11 cellular contexts compared by ENCODE assay signal in genomic region chr9:130183133-130183762, GRCh38. TPM values are rescaled to one million over a fixed set of nuclear protein-coding genes. Genes with fewer than 3 reads are reported as not detected.
DNase-seq lines count a peak whose midpoint lies in the region; ATAC-seq and TF ChIP-seq lines count a peak whose summit lies in the region.
"Had no signal": no experiment of that assay in that cellular context is flagged by ENCODE, and none has a peak within 500 bp of the region (broad histone marks: within the 10 kb centered on the region; RNA-seq: fewer than 3 reads in every experiment).

No MANE protein-coding gene starts in this region.

- peaks cover 0 to 47% (median 0%) of the 10 kb centered on the region in 4 donors for H3K4me1 ChIP-seq in Peyer's patch
- H3K4me1 ChIP-seq: parathyroid adenoma had no signal

- DNase-seq in EH (ENCODE audit: low read depth) (peak; percentile 94), SK-MEL-5 (ENCODE audit: low read depth, low spot score) (peak; percentile 33), fibroblast of pulmonary artery (ENCODE audit: low read depth) (peak; percentile 69), posterior vena cava (ENCODE audit: low spot score) (peak; percentile 85), Peyer's patch (no peak)
- no peak for DNase-seq in stimulated activated naive CD8-positive, alpha-beta T cell treated with anti-CD3 and anti-CD28 coated beads, Interleukin-15, amount 100 ng/mL, for 72 hours
- DNase-seq: RPMI8226 had no signal

- no peak for TF ChIP-seq POLR2A in Peyer's patch (IDR thresholded peaks at IDR 0.05)

- peaks cover 10% of the 10 kb centered on the region for H3K4me1 Mint-ChIP-seq in stimulated activated naive CD8-positive, alpha-beta T cell treated with anti-CD3 and anti-CD28 coated beads, Interleukin-15, amount 100 ng/mL, for 72 hours

- H3K27ac Mint-ChIP-seq in stimulated activated naive CD8-positive, alpha-beta T cell treated with anti-CD3 and anti-CD28 coated beads, Interleukin-15, amount 100 ng/mL, for 72 hours = peak overlapping the region in 1 of 2 donors; percentile 60

- in situ Hi-C loops in SK-MEL-5 (cut with HindIII; ENCODE audit: low pct_unique_long_range_greater_than_20kb, low sequenced_read_pairs) = no loop called here

- H3K9me3 ChIP-seq in Peyer's patch = no peaks in the 10 kb centered on the region

- H3K4me3 ChIP-seq in fibroblast of pulmonary artery (replicated peaks; ENCODE audit: low read depth, low read length) (no peak overlapping the region), Peyer's patch (no peak overlapping the region)

- ATAC-seq in HG03175 (IDR thresholded peaks at IDR 0.05; ENCODE audit: unreplicated experiment) (no peak), HG03432 (IDR thresholded peaks at IDR 0.05; ENCODE audit: unreplicated experiment) (no peak)
- no peak for ATAC-seq in stimulated activated naive CD8-positive, alpha-beta T cell treated with anti-CD3 and anti-CD28 coated beads, Interleukin-15, amount 100 ng/mL, for 72 hours
- ATAC-seq: activated naive CD4-positive, alpha-beta T cell treated with anti-CD3 and anti-CD28 coated beads, Interleukin-2, amount 50 U/mL, for 72 hours had no signal

- no peaks in the 10 kb centered on the region for H3K27me3 ChIP-seq in Peyer's patch

- no peaks in the 10 kb centered on the region for H3K27me3 Mint-ChIP-seq in stimulated activated naive CD8-positive, alpha-beta T cell treated with anti-CD3 and anti-CD28 coated beads, Interleukin-15, amount 100 ng/mL, for 72 hours

- peak overlapping the region in 2 of 4 donors; percentile 28 to 75 for H3K27ac ChIP-seq in Peyer's patch
- H3K27ac ChIP-seq: parathyroid adenoma had no signal

- TF ChIP-seq CTCF in fibroblast of pulmonary artery (IDR thresholded peaks at IDR 0.05; ENCODE audit: low read length, missing control alignments) (no peak), Peyer's patch (IDR thresholded peaks at IDR 0.05) (no peak)

- H3K4me3 Mint-ChIP-seq in stimulated activated naive CD8-positive, alpha-beta T cell treated with anti-CD3 and anti-CD28 coated beads, Interleukin-15, amount 100 ng/mL, for 72 hours = no peak overlapping the region

- no peaks in the 10 kb centered on the region for H3K9me3 Mint-ChIP-seq in stimulated activated naive CD8-positive, alpha-beta T cell treated with anti-CD3 and anti-CD28 coated beads, Interleukin-15, amount 100 ng/mL, for 72 hours
- H3K9me3 Mint-ChIP-seq: activated naive CD4-positive, alpha-beta T cell treated with anti-CD3 and anti-CD28 coated beads, Interleukin-2, amount 50 U/mL, for 72 hours had no signal

- H3K36me3 ChIP-seq in Peyer's patch = no peaks in the 10 kb centered on the region

- intact Hi-C loops in posterior vena cava (cut with DNase I) = loop anchor here in 1 of 2 donors (10.0 kb wide), 1 partner anchor 52 kb away; no protein-coding TSS in a partner anchor

RNA-seq across cellular contexts. Expression of gene NCS1, which starts 11.0 kb away (rescaled TPM):
- total RNA-seq in SK-MEL-5 (2014; rRNA removed; shearing (Covaris generic)) = 90.7 and 92.8 TPM in 2 replicates
- 86.3 and 116 TPM in 2 replicates for polyA plus RNA-seq in SK-MEL-5 (2015; cell fraction: cytosol; rRNA removed)
- 37.5 and 42.5 TPM in 2 replicates for polyA plus RNA-seq in SK-MEL-5 (2015; cell fraction: nucleus; rRNA removed)
- total RNA-seq in posterior vena cava = 100 to 1,000 TPM; 194 to 196 TPM
- total RNA-seq in Peyer's patch = 1 to 10 TPM in 3 of 4 donors, under 1 TPM in 1; 0.70 to 6.6 (median 4.1) TPM

Comparison
In these comparisons a context has a peak if more than half of its experiments do, and no peak if none do; other contexts are left out.
1. DNase-seq: peak in EH (single experiment), SK-MEL-5 (single experiment), fibroblast of pulmonary artery (single experiment) and posterior vena cava (single experiment); none in stimulated activated naive CD8-positive, alpha-beta T cell treated with anti-CD3 and anti-CD28 coated beads, Interleukin-15, amount 100 ng/mL, for 72 hours (0 of 2) and Peyer's patch (0 of 3).
2. RNA of gene NCS1, which starts 11.0 kb away (total RNA-seq): 194 to 196 TPM in posterior vena cava and 90.7 to 92.8 TPM in SK-MEL-5; 0.70 to 6.6 TPM in Peyer's patch; every median in the first group is over 10 times any median in the second.